In genomic region chr10:100158044-100158805, GRCh38 we compare ENCODE assay signal across 12 cellular contexts. TPM values are rescaled to one million over a fixed set of nuclear protein-coding genes. Genes with fewer than 3 reads are reported as not detected.
DNase-seq lines count a peak whose midpoint lies in the region; ATAC-seq and TF ChIP-seq lines count a peak whose summit lies in the region.
"Had no signal": no experiment of that assay in that cellular context is flagged by ENCODE, and none has a peak within 500 bp of the region (broad histone marks: within the 10 kb centered on the region; RNA-seq: fewer than 3 reads in every experiment).

No MANE protein-coding gene starts in this region.

- no peak for TF ChIP-seq POLR2A in spleen (IDR thresholded peaks at IDR 0.05)

- H3K27ac ChIP-seq in OCI-LY3 (ENCODE audit: low read length) (peak overlapping the region; percentile 85), spleen (no peak overlapping the region)

- no peaks in the 10 kb centered on the region for H4K20me1 ChIP-seq in OCI-LY3 (ENCODE audit: insufficient read depth, low read length)

- peak; percentile 21; the same call in 1 of the 2 replicates for TF ChIP-seq CTCF in OCI-LY3 (IDR thresholded peaks at IDR 0.05; ENCODE audit: low read depth, low read length)
- TF ChIP-seq CTCF in spleen (IDR thresholded peaks at IDR 0.05 in 8 of 11, conservative IDR thresholded peaks at IDR 0.05 in 3 of 11): no peak

- 65 to 88% (median 85%) methylated on average over 2 of the region's 2 CpGs for WGBS in spleen, 5 donors

- H3K4me3 ChIP-seq in OCI-LY3 (ENCODE audit: low read length): peak overlapping the region; percentile 55
- no peak overlapping the region for H3K4me3 ChIP-seq in spleen
- H3K4me3 ChIP-seq: lung had no signal

- intact Hi-C loops in spleen (cut with DNase I; ENCODE audit: low total_unique reads): no loop called here

- H3K79me2 ChIP-seq in OCI-LY3 (ENCODE audit: low read length): peaks cover 29% of the 10 kb centered on the region

- peak overlapping the region; percentile 34; the same call in 1 of the 2 replicates for H3K9ac ChIP-seq in OCI-LY3 (ENCODE audit: low read length)

- H3K4me2 ChIP-seq in OCI-LY3 (ENCODE audit: low read length): peak overlapping the region; percentile 67

- DNase-seq in RPMI8226 (no peak), spleen (no peak), NK-92 (lab: John Stamatoyannopoulos, UW; ENCODE audit: unreplicated experiment) (no peak), ecto neural progenitor cell (ENCODE audit: low spot score) (no peak)
- DNase-seq: COR-L47, foreskin melanocyte, NCI-H526 had no signal

- peak; percentile 90 for ATAC-seq in GM18502 (IDR thresholded peaks at IDR 0.05; ENCODE audit: poor library complexity, unreplicated experiment)
- ATAC-seq in GM19455 (IDR thresholded peaks at IDR 0.05; ENCODE audit: unreplicated experiment): peak; percentile 89
- peak; percentile 97 for ATAC-seq in HG02938 (IDR thresholded peaks at IDR 0.05; ENCODE audit: unreplicated experiment)

- no peaks in the 10 kb centered on the region for H3K27me3 ChIP-seq in OCI-LY3 (ENCODE audit: low read depth, low read length)
- no peaks in the 10 kb centered on the region for H3K27me3 ChIP-seq in spleen (replicated peaks in 1 of 7)

- peaks cover 51% of the 10 kb centered on the region for H3K36me3 ChIP-seq in OCI-LY3 (replicated peaks; ENCODE audit: low read depth, low read length)
- H3K36me3 ChIP-seq in spleen: peaks cover 0 to 85% (median 38%) of the 10 kb centered on the region in 6 donors

- H2AFZ ChIP-seq in OCI-LY3 (ENCODE audit: low read depth, low read length): no peak overlapping the region

- H3K9me3 ChIP-seq in OCI-LY3 (ENCODE audit: insufficient read depth, low read length) (no peaks in the 10 kb centered on the region), spleen (no peaks in the 10 kb centered on the region)

- H3K4me1 ChIP-seq in OCI-LY3 (ENCODE audit: low read length): peaks cover 33% of the 10 kb centered on the region
- H3K4me1 ChIP-seq in spleen: peaks cover 0 to 7% (median 0%) of the 10 kb centered on the region in 6 donors

RNA-seq across cellular contexts. Expression of gene ERLIN1, which starts 27.6 kb away (rescaled TPM):
- total RNA-seq in spleen: 10 to 100 TPM; 17.2 to 29.6 (median 19.3) TPM
- polyA plus RNA-seq in spleen: 1 to 10 TPM; 2.6 to 5.9 (median 3.6) TPM
